In the genomic region with DNA sequence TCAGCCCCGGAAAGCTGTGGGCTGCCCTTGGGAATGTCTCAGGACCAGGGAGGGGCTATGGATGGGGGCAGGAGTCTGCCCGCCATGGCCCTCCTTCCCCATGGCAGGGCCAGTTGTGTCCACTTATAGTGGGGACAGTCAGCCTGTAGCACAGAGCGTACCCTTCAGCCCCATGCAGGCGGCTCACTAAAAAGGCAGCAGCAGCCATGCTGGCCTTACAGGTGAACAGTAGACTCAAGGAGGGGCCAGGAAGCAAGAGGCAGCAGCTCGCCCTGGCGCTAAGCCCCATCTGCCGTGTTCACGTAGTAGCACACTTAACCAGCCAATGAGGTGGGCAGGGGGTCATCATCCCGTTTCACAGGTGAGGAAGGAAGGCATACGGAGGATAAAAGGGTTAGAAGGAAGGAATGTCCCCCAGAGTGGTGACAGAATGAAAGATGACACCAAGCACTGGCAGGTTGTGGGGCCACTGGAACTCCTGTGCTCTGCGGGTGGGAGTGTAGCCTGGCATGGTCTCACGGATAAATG, we compare ENCODE assay signal across 29 cellular contexts. TPM values are rescaled to one million over a fixed set of nuclear protein-coding genes. Genes with fewer than 3 reads are reported as not detected.
DNase-seq lines count a peak whose midpoint lies in the region; ATAC-seq, FAIRE-seq and TF ChIP-seq lines count a peak whose summit lies in the region.
"Had no signal": no experiment of that assay in that cellular context is flagged by ENCODE, and none has a peak within 500 bp of the region (broad histone marks: within the 10 kb centered on the region; RNA-seq: fewer than 3 reads in every experiment).

No MANE protein-coding gene starts in this region.

- no peak overlapping the region for H4K5ac ChIP-seq in mesendoderm (ENCODE audit: low read length)

- H3K4me1 ChIP-seq in body of pancreas (peaks cover 7% of the 10 kb centered on the region), mesendoderm (ENCODE audit: control insufficient read depth, low read depth, low read length) (no peaks in the 10 kb centered on the region)
- H3K4me1 ChIP-seq: Caco-2 had no signal

- H3K4me1 Mint-ChIP-seq in activated naive CD8-positive, alpha-beta T cell treated with anti-CD3 and anti-CD28 coated beads, Interleukin-2, amount 10 ng/mL, durations not matched to agents 7 days and 5 days: peaks cover 7% of the 10 kb centered on the region
- H3K4me1 Mint-ChIP-seq in activated naive CD8-positive, alpha-beta T cell treated with anti-CD3 and anti-CD28 coated beads for 36 hours: peaks cover 2% of the 10 kb centered on the region
- H3K4me1 Mint-ChIP-seq in type B pancreatic cell (ENCODE audit: unreplicated experiment): no peaks in the 10 kb centered on the region
- H3K4me1 Mint-ChIP-seq: stimulated activated memory B cell treated with anti-CD40 and anti-IgM and Interleukin-4, amounts not matched to agents 10 μg/mL and 1 μg/mL and 100 μg/mL, for 72 hours had no signal

- FAIRE-seq in GM19239 (lab: Jason Lieb, UNC): no peak
- FAIRE-seq: endothelial cell of umbilical vein had no signal

- H3K18ac ChIP-seq in mesendoderm (ENCODE audit: low read length): no peak overlapping the region

- POLR2A ChIA-PET in activated naive CD8-positive, alpha-beta T cell treated with anti-CD3 and anti-CD28 coated beads, Interleukin-2, amount 10 ng/mL, durations not matched to agents 7 days and 5 days (lab: Charles Lee): no interaction called here

- TF ChIP-seq CTCF in body of pancreas (IDR thresholded peaks at IDR 0.05): no peak
- no peak for TF ChIP-seq CTCF in type B pancreatic cell (conservative IDR thresholded peaks at IDR 0.05)
- TF ChIP-seq CTCF in GM13977 (IDR thresholded peaks at IDR 0.05; ENCODE audit: extremely low read depth, insufficient read depth, missing control alignments): no peak

- no peak overlapping the region for H3K4ac ChIP-seq in mesendoderm (ENCODE audit: low read depth, low read length)

- H3K9me3 Mint-ChIP-seq in activated naive CD8-positive, alpha-beta T cell treated with anti-CD3 and anti-CD28 coated beads, Interleukin-2, amount 10 ng/mL, durations not matched to agents 7 days and 5 days: peaks cover 5% of the 10 kb centered on the region
- H3K9me3 Mint-ChIP-seq in activated naive CD8-positive, alpha-beta T cell treated with anti-CD3 and anti-CD28 coated beads for 36 hours: peaks cover 3% of the 10 kb centered on the region
- no peaks in the 10 kb centered on the region for H3K9me3 Mint-ChIP-seq in type B pancreatic cell
- H3K9me3 Mint-ChIP-seq: stimulated activated memory B cell treated with anti-CD40 and anti-IgM and Interleukin-4, amounts not matched to agents 10 μg/mL and 1 μg/mL and 100 μg/mL, for 72 hours had no signal

- no peak overlapping the region for H3K27ac Mint-ChIP-seq in activated naive CD8-positive, alpha-beta T cell treated with anti-CD3 and anti-CD28 coated beads, Interleukin-2, amount 10 ng/mL, durations not matched to agents 7 days and 5 days
- H3K27ac Mint-ChIP-seq in activated naive CD8-positive, alpha-beta T cell treated with anti-CD3 and anti-CD28 coated beads for 36 hours: no peak overlapping the region
- H3K27ac Mint-ChIP-seq in type B pancreatic cell: no peak overlapping the region
- H3K27ac Mint-ChIP-seq: stimulated activated memory B cell treated with anti-CD40 and anti-IgM and Interleukin-4, amounts not matched to agents 10 μg/mL and 1 μg/mL and 100 μg/mL, for 72 hours had no signal

- no peak overlapping the region for H2AK5ac ChIP-seq in mesendoderm (ENCODE audit: low read length)

- no peaks in the 10 kb centered on the region for H3K9me3 ChIP-seq in body of pancreas
- H3K9me3 ChIP-seq: Caco-2 had no signal

- H3K27ac ChIP-seq in body of pancreas (peak overlapping the region in 2 of 4 donors; percentile 54 to 67), mesendoderm (ENCODE audit: low read depth, low read length) (no peak overlapping the region)
- H3K27ac ChIP-seq: BLaER1 treated with 17β-estradiol and CSF1 and Interleukin-3, amounts not matched to agents 10 nM and 100 nM; spleen; thoracic aorta had no signal

- H3K27me3 ChIP-seq in body of pancreas: no peaks in the 10 kb centered on the region
- no peaks in the 10 kb centered on the region for H3K27me3 ChIP-seq in mesendoderm (ENCODE audit: insufficient read depth, low read length, poor library complexity)
- H3K27me3 ChIP-seq: BLaER1 treated with 17β-estradiol and CSF1 and Interleukin-3, amounts not matched to agents 10 nM and 100 nM; spleen had no signal

- H3K23ac ChIP-seq in mesendoderm (ENCODE audit: low read length): no peak overlapping the region

- no peaks in the 10 kb centered on the region for H3K79me2 ChIP-seq in mesendoderm (ENCODE audit: control insufficient read depth, insufficient read depth, low read length)

- WGBS in body of pancreas, 2 donors: 70 to 76% methylated on average over 9 to 12 of the region's 12 CpGs
- no CpG with 5 or more reads among the region's 12 CpGs for WGBS in mesendoderm (ENCODE audit: extremely low coverage, insufficient coverage, low lambda C conversion rate)

- H2BK120ac ChIP-seq in mesendoderm (ENCODE audit: low read depth, low read length): no peak overlapping the region

- no peaks in the 10 kb centered on the region for H3K36me3 Mint-ChIP-seq in activated naive CD8-positive, alpha-beta T cell treated with anti-CD3 and anti-CD28 coated beads, Interleukin-2, amount 10 ng/mL, durations not matched to agents 7 days and 5 days
- no peaks in the 10 kb centered on the region for H3K36me3 Mint-ChIP-seq in activated naive CD8-positive, alpha-beta T cell treated with anti-CD3 and anti-CD28 coated beads for 36 hours
- no peaks in the 10 kb centered on the region for H3K36me3 Mint-ChIP-seq in type B pancreatic cell
- H3K36me3 Mint-ChIP-seq: stimulated activated memory B cell treated with anti-CD40 and anti-IgM and Interleukin-4, amounts not matched to agents 10 μg/mL and 1 μg/mL and 100 μg/mL, for 72 hours had no signal

- TF ChIP-seq POLR2A in body of pancreas (IDR thresholded peaks at IDR 0.05): no peak

- H3K9ac ChIP-seq in mesendoderm (ENCODE audit: low read length): no peak overlapping the region
- H3K9ac ChIP-seq: BLaER1 treated with 17β-estradiol and CSF1 and Interleukin-3, amounts not matched to agents 10 nM and 100 nM had no signal

- H3K4me3 ChIP-seq in body of pancreas: no peak overlapping the region
- no peak overlapping the region for H3K4me3 ChIP-seq in mesendoderm (ENCODE audit: low read length)
- H3K4me3 ChIP-seq: BLaER1 treated with 17β-estradiol and CSF1 and Interleukin-3, amounts not matched to agents 10 nM and 100 nM; spleen; thoracic aorta had no signal

- no peak overlapping the region for H3K56ac ChIP-seq in mesendoderm (ENCODE audit: low read length)

- intact Hi-C loops in body of pancreas (cut with DNase I): no loop called here

- no peak overlapping the region for H3K4me2 ChIP-seq in mesendoderm (ENCODE audit: low read length)
- H3K4me2 ChIP-seq: BLaER1 treated with 17β-estradiol and CSF1 and Interleukin-3, amounts not matched to agents 10 nM and 100 nM had no signal

- no peaks in the 10 kb centered on the region for H3K79me1 ChIP-seq in mesendoderm (ENCODE audit: low read length)

- no peak overlapping the region for H3K4me3 Mint-ChIP-seq in activated naive CD8-positive, alpha-beta T cell treated with anti-CD3 and anti-CD28 coated beads, Interleukin-2, amount 10 ng/mL, durations not matched to agents 7 days and 5 days
- no peak overlapping the region for H3K4me3 Mint-ChIP-seq in activated naive CD8-positive, alpha-beta T cell treated with anti-CD3 and anti-CD28 coated beads for 36 hours
- no peak overlapping the region for H3K4me3 Mint-ChIP-seq in type B pancreatic cell
- H3K4me3 Mint-ChIP-seq: stimulated activated memory B cell treated with anti-CD40 and anti-IgM and Interleukin-4, amounts not matched to agents 10 μg/mL and 1 μg/mL and 100 μg/mL, for 72 hours had no signal

- H3K27me3 Mint-ChIP-seq in activated naive CD8-positive, alpha-beta T cell treated with anti-CD3 and anti-CD28 coated beads, Interleukin-2, amount 10 ng/mL, durations not matched to agents 7 days and 5 days: no peaks in the 10 kb centered on the region
- no peaks in the 10 kb centered on the region for H3K27me3 Mint-ChIP-seq in activated naive CD8-positive, alpha-beta T cell treated with anti-CD3 and anti-CD28 coated beads for 36 hours
- no peaks in the 10 kb centered on the region for H3K27me3 Mint-ChIP-seq in type B pancreatic cell
- H3K27me3 Mint-ChIP-seq: stimulated activated memory B cell treated with anti-CD40 and anti-IgM and Interleukin-4, amounts not matched to agents 10 μg/mL and 1 μg/mL and 100 μg/mL, for 72 hours had no signal

- peak; percentile 19 for DNase-seq in activated naive CD8-positive, alpha-beta T cell treated with anti-CD3 and anti-CD28 coated beads, Interleukin-2, amount 10 ng/mL, durations not matched to agents 7 days and 5 days
- no peak for DNase-seq in activated naive CD8-positive, alpha-beta T cell treated with anti-CD3 and anti-CD28 coated beads for 36 hours
- peak in 2 of 4 donors; percentile 33 to 41 for DNase-seq in body of pancreas
- peak; percentile 18 for DNase-seq in mesendoderm
- peak; percentile 39 for DNase-seq in type B pancreatic cell (ENCODE audit: extremely low spot score, unreplicated experiment)
- no peak for DNase-seq in GM19239 (ENCODE audit: insufficient read length, low spot score)
- DNase-seq in GM13977 (ENCODE audit: low spot score): no peak
- DNase-seq: activated CD4-positive, alpha-beta T cell treated with anti-CD3 and anti-CD28 coated beads, Interleukin-2, amount 50 U/mL, for 4 hours; activated gamma-delta T cell treated with Interleukin-2 at 50 U/mL for 16 hours; activated T-cell treated with anti-CD3 and anti-CD28 coated beads for 4 hours; caudate nucleus; dermis blood vessel endothelial cell; DND-41; HCEC 1CT; kidney glomerular epithelial cell; NCI-H1092; NCI-H2029 treated with DMSO at 0.1 percent for 48 hours; OCI-M1; retina; spleen; stimulated activated CD4-positive, alpha-beta T cell treated with anti-CD3 and anti-CD28 coated beads, Interleukin-4, amount 100 ng/mL, for 1 hour; T-helper 9 cell had no signal

- in situ Hi-C loops in GM13977 (cut with MboI; ENCODE audit: low pct_unique_long_range_greater_than_20kb, low sequenced_read_pairs, unreplicated experiment): no loop called here

- no peak for ATAC-seq in activated naive CD8-positive, alpha-beta T cell treated with anti-CD3 and anti-CD28 coated beads, Interleukin-2, amount 10 ng/mL, durations not matched to agents 7 days and 5 days (ENCODE audit: low read depth)
- ATAC-seq in body of pancreas (peak; percentile 59), GM21360 (IDR thresholded peaks at IDR 0.05; ENCODE audit: unreplicated experiment) (no peak)
- ATAC-seq: Right ventricle myocardium inferior; stimulated activated memory B cell treated with anti-CD40 and anti-IgM and Interleukin-4, amounts not matched to agents 10 μg/mL and 1 μg/mL and 100 μg/mL, for 72 hours had no signal

- H3K36me3 ChIP-seq in body of pancreas (replicated peaks in 1 of 2; ENCODE audit: insufficient read depth in 1 of 2, low read depth in 2 of 2) (no peaks in the 10 kb centered on the region), mesendoderm (ENCODE audit: control insufficient read depth, insufficient read depth, low read length) (no peaks in the 10 kb centered on the region)
- H3K36me3 ChIP-seq: thoracic aorta had no signal

- no peak overlapping the region for H2BK15ac ChIP-seq in mesendoderm (replicated peaks; ENCODE audit: low read depth)

- no peak overlapping the region for H2BK5ac ChIP-seq in mesendoderm (ENCODE audit: low read length)

- no peak overlapping the region for H4K8ac ChIP-seq in mesendoderm (ENCODE audit: low read depth, low read length)

RNA-seq across cellular contexts. Expression of a gene that starts 52.7 kb away (rescaled TPM):
- total RNA-seq in activated naive CD8-positive, alpha-beta T cell treated with anti-CD3 and anti-CD28 coated beads, Interleukin-2, amount 10 ng/mL, durations not matched to agents 7 days and 5 days: 1 to 10 TPM in 1 of 2 experiments, under 1 TPM in 1; 0.96 to 1.1 TPM
- 1 to 10 TPM; 1.1 to 1.8 TPM for total RNA-seq in activated naive CD8-positive, alpha-beta T cell treated with anti-CD3 and anti-CD28 coated beads for 36 hours
- total RNA-seq in body of pancreas: 10 to 100 TPM in 1 of 2 donors, 1 to 10 TPM in 1; 8.0 to 16.2 TPM
- 5.4 TPM for polyA plus RNA-seq in mesendoderm (2013, experiment 1 of 2)
- 4.8 TPM for polyA plus RNA-seq in mesendoderm (2013, experiment 2 of 2)
- total RNA-seq in type B pancreatic cell (ENCODE audit: low replicate concordance): 7.9 and 11.5 TPM in 2 replicates

Comparison
In these comparisons a context has a peak if more than half of its experiments do, and no peak if none do; other contexts are left out.
1. DNase-seq: peak in activated naive CD8-positive, alpha-beta T cell treated with anti-CD3 and anti-CD28 coated beads, Interleukin-2, amount 10 ng/mL, durations not matched to agents 7 days and 5 days (single experiment), mesendoderm (single experiment) and type B pancreatic cell (single experiment); none in activated naive CD8-positive, alpha-beta T cell treated with anti-CD3 and anti-CD28 coated beads for 36 hours (single experiment), GM19239 (single experiment) and GM13977 (single experiment).